In the genomic region with DNA sequence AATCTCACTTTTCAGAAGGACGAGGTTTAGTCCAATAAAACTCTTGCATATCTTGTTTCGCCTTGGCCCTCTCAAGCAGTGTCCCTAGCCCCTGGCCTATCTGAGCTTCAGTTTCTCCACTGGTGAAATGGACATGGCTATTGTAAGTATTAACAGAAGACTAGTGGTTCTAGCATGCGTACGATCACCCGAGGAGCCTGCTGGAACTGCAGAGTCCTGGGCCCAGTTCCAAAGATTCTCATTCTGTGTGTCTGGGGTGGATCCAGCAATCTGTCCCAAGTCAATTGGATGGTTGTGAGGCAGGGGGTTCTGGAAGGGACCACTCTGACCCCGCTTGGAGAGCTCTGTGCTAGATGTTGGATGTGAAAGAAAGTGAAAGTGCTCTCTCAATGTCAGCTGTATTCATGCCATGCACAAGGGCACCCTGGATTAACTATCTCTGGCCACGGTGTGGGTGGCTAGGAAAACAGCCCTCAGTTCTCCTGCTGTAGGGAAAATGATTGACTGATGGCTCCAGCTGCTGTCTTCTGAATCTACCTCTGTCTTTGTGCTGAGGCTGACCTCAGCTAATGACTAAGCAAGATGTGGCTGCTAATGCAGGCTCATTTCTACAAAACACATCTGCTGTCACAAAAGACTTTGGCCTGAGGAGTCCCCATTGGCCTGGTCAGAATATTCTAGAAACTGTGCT, we compare ENCODE assay signal across 15 cellular contexts. TPM values are rescaled to one million over a fixed set of nuclear protein-coding genes. Genes with fewer than 3 reads are reported as not detected.
DNase-seq lines count a peak whose midpoint lies in the region; ATAC-seq, FAIRE-seq and TF ChIP-seq lines count a peak whose summit lies in the region.
"Had no signal": no experiment of that assay in that cellular context is flagged by ENCODE, and none has a peak within 500 bp of the region (broad histone marks: within the 10 kb centered on the region; RNA-seq: fewer than 3 reads in every experiment).

No MANE protein-coding gene starts in this region.

- in situ Hi-C loops in Caki2 (cut with HindIII; ENCODE audit: low pct_unique_long_range_greater_than_20kb, low sequenced_read_pairs): no loop called here

- peak; percentile 41 for DNase-seq in Caki2 (ENCODE audit: low read depth)
- DNase-seq in RCC 7860 (ENCODE audit: low spot score): peak; percentile 21
- peak; percentile 53 for DNase-seq in glomerular visceral epithelial cell (ENCODE audit: extremely low spot score)
- DNase-seq in sigmoid colon: no peak
- DNase-seq in MV-4-11 (lab: John Stamatoyannopoulos, UW): no peak
- no peak for DNase-seq in NCI-H2171 (lab: John Stamatoyannopoulos, UW)
- DNase-seq: activated CD4-positive, alpha-beta memory T cell treated with anti-CD3 and anti-CD28 coated beads for 36 hours; activated naive CD4-positive, alpha-beta T cell treated with anti-CD3 and anti-CD28 coated beads, Interleukin-2, amount 50 U/mL, for 16 hours; H9; NCI-H526; stimulated activated CD4-positive, alpha-beta T cell treated with anti-CD3 and anti-CD28 coated beads, Interleukin-4, amount 100 ng/mL, for 1 hour had no signal

- H3K4me1 ChIP-seq in sigmoid colon: peaks cover 0 to 14% (median 2%) of the 10 kb centered on the region in 4 donors

- no peaks in the 10 kb centered on the region for H3K36me3 ChIP-seq in sigmoid colon

- 81 to 82% methylated on average over 7 of the region's 7 CpGs for WGBS in sigmoid colon, 2 donors

- no peak for ATAC-seq in HG03521 (IDR thresholded peaks at IDR 0.05; ENCODE audit: unreplicated experiment)
- no peak for ATAC-seq in HG02884 (IDR thresholded peaks at IDR 0.05; ENCODE audit: unreplicated experiment)

- no peak for FAIRE-seq in RCC 7860 (lab: Jason Lieb, UNC)

- TF ChIP-seq EP300 in sigmoid colon (IDR thresholded peaks at IDR 0.05): no peak

- TF ChIP-seq POLR2A in sigmoid colon (IDR thresholded peaks at IDR 0.05): no peak

- intact Hi-C loops in sigmoid colon (cut with DNase I): no loop called here

- H3K4me3 ChIP-seq in sigmoid colon: peak overlapping the region; percentile 10 to 38 (median 32)

- peak overlapping the region in 1 of 4 donors; percentile 12 for H3K27ac ChIP-seq in sigmoid colon
- H3K27ac ChIP-seq: C4-2B had no signal

- TF ChIP-seq CTCF in sigmoid colon (IDR thresholded peaks at IDR 0.05): no peak

- peaks cover 0 to 1% (median 0%) of the 10 kb centered on the region in 4 donors for H3K9me3 ChIP-seq in sigmoid colon

- H3K27me3 ChIP-seq in sigmoid colon: no peaks in the 10 kb centered on the region

RNA-seq across cellular contexts. Expression of a gene that starts 1.9 kb away (rescaled TPM):
- 10.6 and 17.7 TPM in 2 replicates for total RNA-seq in Caki2 (2014; rRNA removed; shearing (Covaris generic); ENCODE audit: low replicate concordance)
- 1 to 10 TPM; 1.2 to 4.6 (median 2.1) TPM for total RNA-seq in sigmoid colon
- polyA plus RNA-seq in sigmoid colon: 1 to 10 TPM in 1 of 3 donors, under 1 TPM in 1, not detected in 1; 0.69 to 2.9 TPM
- total RNA-seq: H9, neural crest cell had no signal

RNA-seq across cellular contexts. Expression of a gene that starts 16.5 kb away (rescaled TPM):
- total RNA-seq in Caki2 (2014; rRNA removed; shearing (Covaris generic); ENCODE audit: low replicate concordance): 1.7 and 2.2 TPM in 2 replicates
- 10 to 100 TPM in 1 of 4 donors, 1 to 10 TPM in 3; 6.3 to 11.6 (median 9.7) TPM for total RNA-seq in sigmoid colon
- polyA plus RNA-seq in sigmoid colon: 1 to 10 TPM; 1.2 to 7.2 (median 2.8) TPM

RNA-seq across cellular contexts. Expression of a gene that starts 36.4 kb away (rescaled TPM):
- total RNA-seq in Caki2 (2014; rRNA removed; shearing (Covaris generic); ENCODE audit: low replicate concordance): not detected in 2 replicates
- 1 to 10 TPM in 1 of 4 donors, under 1 TPM in 1, not detected in 2; 0.27 to 2.2 TPM for total RNA-seq in sigmoid colon
- polyA plus RNA-seq in sigmoid colon: 1 to 10 TPM in 2 of 3 donors, not detected in 1; 1.2 to 2.0 TPM
- total RNA-seq: H9, neural crest cell had no signal

Comparison
In these comparisons a context has a peak if more than half of its experiments do, and no peak if none do; other contexts are left out.
1. DNase-seq: peak in Caki2 (single experiment), RCC 7860 (single experiment) and glomerular visceral epithelial cell (single experiment); none in sigmoid colon (single experiment), MV-4-11 (single experiment) and NCI-H2171 (single experiment).